26 cellular contexts compared by ENCODE assay signal in genomic region chr13:48188640-48189039, GRCh38.
"Had no signal": no experiment of that assay in that cellular context is flagged by ENCODE, and none has a peak within 500 bp of the region (broad histone marks: within the 10 kb centered on the region; RNA-seq: fewer than 3 reads in every experiment).

No MANE protein-coding gene starts in this region.

- H3K27me3 Mint-ChIP-seq: activated CD4-positive, alpha-beta memory T cell treated with anti-CD3 and anti-CD28 coated beads for 36 hours; activated naive CD8-positive, alpha-beta T cell treated with anti-CD3 and anti-CD28 coated beads, Interleukin-2, amount 50 U/mL, for 24 hours; memory B cell; stimulated activated naive B cell treated with anti-CD40 and anti-IgM and Interleukin-4, amounts not matched to agents 10 μg/mL and 1 μg/mL and 100 μg/mL, for 72 hours had no signal

- H2AFZ ChIP-seq: neural progenitor cell had no signal

- ATAC-seq: activated naive CD8-positive, alpha-beta T cell treated with anti-CD3 and anti-CD28 coated beads, Interleukin-2, amount 50 U/mL, for 24 hours; foreskin keratinocyte; heart right ventricle; natural killer cell; stimulated activated naive B cell treated with anti-CD40 and anti-IgM and Interleukin-4, amounts not matched to agents 10 μg/mL and 1 μg/mL and 100 μg/mL, for 72 hours had no signal

- DNase-seq: activated CD4-positive, alpha-beta memory T cell treated with anti-CD3 and anti-CD28 coated beads for 36 hours; activated CD4-positive, alpha-beta T cell treated with anti-CD3 and anti-CD28 coated beads, Interleukin-2, amount 10 ng/mL, durations not matched to agents 24 days and 14 days; activated CD4-positive, CD25-positive, alpha-beta regulatory T cell treated with anti-CD3 and anti-CD28 coated beads, Interleukin-2, amount 50 U/mL, for 72 hours; activated CD8-positive, alpha-beta memory T cell treated with anti-CD3 and anti-CD28 coated beads, Interleukin-2, amount 50 U/mL, for 4 hours; activated gamma-delta T cell; activated naive CD4-positive, alpha-beta T cell treated with anti-CD3 and anti-CD28 coated beads, Interleukin-2, amount 50 U/mL, for 16 hours; activated naive CD8-positive, alpha-beta T cell treated with anti-CD3 and anti-CD28 coated beads, Interleukin-2, amount 50 U/mL, for 24 hours; activated T-cell treated with anti-CD3 and anti-CD28 coated beads, Interleukin-2, amount 50 U/mL, for 1 hour; amygdala; caudate nucleus; foreskin keratinocyte; heart right ventricle; midbrain; natural killer cell; occipital lobe; stimulated activated CD4-positive, alpha-beta T cell treated with anti-CD3 and anti-CD28 coated beads, Interleukin-15, amount 100 ng/mL, for 24 hours; stimulated activated CD4-positive, alpha-beta T cell treated with anti-CD3 and anti-CD28 coated beads, Interleukin-2, amount 100 ng/mL, for 24 hours; stimulated activated naive B cell treated with anti-CD40 and anti-IgM and Interleukin-4, amounts not matched to agents 10 μg/mL and 1 μg/mL and 100 μg/mL, for 72 hours; stomach; T-helper 1 cell; thyroid gland; WERI-Rb-1 had no signal

- H3K4me2 ChIP-seq: neural progenitor cell had no signal

- H3K27me3 ChIP-seq: esophagus muscularis mucosa, heart right ventricle, neural progenitor cell, right atrium auricular region, stomach, thyroid gland had no signal

- H3K4me3 Mint-ChIP-seq: activated CD4-positive, alpha-beta memory T cell treated with anti-CD3 and anti-CD28 coated beads for 36 hours; activated CD4-positive, alpha-beta T cell treated with anti-CD3 and anti-CD28 coated beads, Interleukin-2, amount 10 ng/mL, durations not matched to agents 24 days and 14 days; activated naive CD8-positive, alpha-beta T cell treated with anti-CD3 and anti-CD28 coated beads, Interleukin-2, amount 50 U/mL, for 24 hours; memory B cell; natural killer cell; neural progenitor cell; stimulated activated naive B cell treated with anti-CD40 and anti-IgM and Interleukin-4, amounts not matched to agents 10 μg/mL and 1 μg/mL and 100 μg/mL, for 72 hours had no signal

- H3K27ac Mint-ChIP-seq: activated CD4-positive, alpha-beta memory T cell treated with anti-CD3 and anti-CD28 coated beads for 36 hours; activated CD4-positive, alpha-beta T cell treated with anti-CD3 and anti-CD28 coated beads, Interleukin-2, amount 10 ng/mL, durations not matched to agents 24 days and 14 days; activated naive CD8-positive, alpha-beta T cell treated with anti-CD3 and anti-CD28 coated beads, Interleukin-2, amount 50 U/mL, for 24 hours; memory B cell; neural progenitor cell; stimulated activated naive B cell treated with anti-CD40 and anti-IgM and Interleukin-4, amounts not matched to agents 10 μg/mL and 1 μg/mL and 100 μg/mL, for 72 hours had no signal

- H3K9me3 Mint-ChIP-seq: activated CD4-positive, alpha-beta memory T cell treated with anti-CD3 and anti-CD28 coated beads for 36 hours; activated CD4-positive, alpha-beta T cell treated with anti-CD3 and anti-CD28 coated beads, Interleukin-2, amount 10 ng/mL, durations not matched to agents 24 days and 14 days; activated naive CD8-positive, alpha-beta T cell treated with anti-CD3 and anti-CD28 coated beads, Interleukin-2, amount 50 U/mL, for 24 hours; memory B cell; natural killer cell; neural progenitor cell; stimulated activated naive B cell treated with anti-CD40 and anti-IgM and Interleukin-4, amounts not matched to agents 10 μg/mL and 1 μg/mL and 100 μg/mL, for 72 hours had no signal

- H3K4me1 ChIP-seq: esophagus muscularis mucosa, foreskin keratinocyte, neural progenitor cell, right atrium auricular region, thyroid gland had no signal

- H3K27ac ChIP-seq: esophagus muscularis mucosa, foreskin keratinocyte, heart right ventricle, neural progenitor cell, right atrium auricular region, stomach, thyroid gland, WERI-Rb-1 had no signal

- H3K4me1 Mint-ChIP-seq: neural progenitor cell had no signal

- H3K36me3 ChIP-seq: esophagus muscularis mucosa, heart right ventricle, neural progenitor cell, right atrium auricular region, stomach, thyroid gland, WERI-Rb-1 had no signal

- H3K4me3 ChIP-seq: esophagus muscularis mucosa, heart right ventricle, neural progenitor cell, right atrium auricular region, stomach, thyroid gland had no signal

- H3K36me3 Mint-ChIP-seq: activated CD4-positive, alpha-beta memory T cell treated with anti-CD3 and anti-CD28 coated beads for 36 hours; memory B cell; natural killer cell; neural progenitor cell; stimulated activated naive B cell treated with anti-CD40 and anti-IgM and Interleukin-4, amounts not matched to agents 10 μg/mL and 1 μg/mL and 100 μg/mL, for 72 hours had no signal
